In genomic region chr1:154847891-154848290, GRCh38 we compare ENCODE assay signal across 14 cellular contexts. TPM values are rescaled to one million over a fixed set of nuclear protein-coding genes. Genes with fewer than 3 reads are reported as not detected.
A peak's percentile ranks its signal among the peaks of the same experiment; 100 is the strongest.
DNase-seq lines count a peak whose midpoint lies in the region; ATAC-seq, FAIRE-seq and TF ChIP-seq lines count a peak whose summit lies in the region.
"Had no signal": no experiment of that assay in that cellular context is flagged by ENCODE, and none has a peak within 500 bp of the region (broad histone marks: within the 10 kb centered on the region; RNA-seq: fewer than 3 reads in every experiment).

No MANE protein-coding gene starts in this region.

- FAIRE-seq in HepG2 (lab: Jason Lieb, UNC), result no peak
- FAIRE-seq: GM12892, islet of Langerhans had no signal

- peak overlapping the region in 49 of 59 donors; percentile 1 to 84 (median 57) for H3K27ac ChIP-seq in dorsolateral prefrontal cortex
- H3K27ac ChIP-seq in HepG2 (ENCODE audit: extremely low read length, insufficient read depth, low read length), result no peak overlapping the region

- no peak overlapping the region for H3K9ac ChIP-seq in HepG2 (ENCODE audit: insufficient read depth, low read depth, low read length)

- in situ Hi-C loops in HepG2 (cut with HindIII; ENCODE audit: extremely low pct_ligation_motif_present, low pct_unique_long_range_greater_than_20kb), result no loop called here

- ATAC-seq in HepG2 (no peak), sciatic nerve (no peak)
- ATAC-seq: naive thymus-derived CD8-positive, alpha-beta T cell had no signal

- H3K9me3 ChIP-seq in HepG2 (ENCODE audit: low read length), result no peaks in the 10 kb centered on the region
- H3K9me3 ChIP-seq: Caco-2 had no signal

- H3K4me1 ChIP-seq in HepG2 (ENCODE audit: insufficient read depth, low read length), result no peaks in the 10 kb centered on the region
- H3K4me1 ChIP-seq: Caco-2 had no signal

- intact Hi-C loops in dorsolateral prefrontal cortex (cut with DNase I), result loop anchor here in 1 of 2 donors (1.0 kb wide), 1 partner anchor 22 kb away; the partner anchor contains the start of gene KCNN3
- intact Hi-C loops in HepG2 (cut with micrococcal nuclease; ENCODE audit: unreplicated experiment), result no loop called here
- intact Hi-C loops in sciatic nerve (cut with DNase I), result no loop called here

- H3K27me3 ChIP-seq in dorsolateral prefrontal cortex, result no peaks in the 10 kb centered on the region
- H3K27me3 ChIP-seq in HepG2 (ENCODE audit: control insufficient read depth in 1 of 2, insufficient read depth in 2 of 2, low read length in 2 of 2), result peaks cover 4 to 56% of the 10 kb centered on the region in 2 experiments; a peak in 4 of 5 replicates

- peak overlapping the region in 49 of 59 donors; percentile 7 to 61 (median 34) for H3K4me3 ChIP-seq in dorsolateral prefrontal cortex
- H3K4me3 ChIP-seq in retinal pigment epithelial cell (ENCODE audit: low read length), result no peak overlapping the region
- no peak overlapping the region for H3K4me3 ChIP-seq in HepG2 (replicated peaks in 1 of 3; ENCODE audit: insufficient read depth in 1 of 3, low read depth in 2 of 3, low read length in 3 of 3)

- POLR2A ChIA-PET in HepG2 (lab: Yijun Ruan, JAX), result no interaction called here

- H3K36me3 ChIP-seq in HepG2 (replicated peaks in 1 of 2; ENCODE audit: control insufficient read depth in 1 of 2, insufficient read depth in 2 of 2, low read length in 2 of 2), result no peaks in the 10 kb centered on the region

- CTCF ChIA-PET in HepG2 (lab: Yijun Ruan, JAX; ENCODE audit: low intra/inter-chr PET ratio, low total read pairs), result no interaction called here

- no peaks in the 10 kb centered on the region for H4K20me1 ChIP-seq in HepG2 (ENCODE audit: insufficient read depth, low read length)

- no peak for TF ChIP-seq RAD21 in HepG2 (CRISPR knock-in tag; IDR thresholded peaks at IDR 0.05)

- no peaks in the 10 kb centered on the region for H3K79me2 ChIP-seq in HepG2 (ENCODE audit: insufficient read depth, low read length)

- no TSS peak for BruUV-seq in HepG2 (replicated peaks; lab: Mats Ljungman, UMichigan)

- WGBS in HepG2 (ENCODE audit: low lambda C conversion rate), result 3% methylated on average over 6 of the region's 13 CpGs

- no peak for TF ChIP-seq EP300 in HepG2 (IDR thresholded peaks at IDR 0.05; ENCODE audit: low read depth in 2 of 2, low read length in 2 of 2)
- no peak for TF ChIP-seq EP300 in HepG2 (CRISPR knock-in tag; IDR thresholded peaks at IDR 0.05; ENCODE audit: borderline replicate concordance)

- no peak for TF ChIP-seq POLR2A in HepG2 (IDR thresholded peaks at IDR 0.05; ENCODE audit: insufficient read depth in 1 of 2, low read depth in 2 of 2, low read length in 2 of 2)

- no peak overlapping the region for H3K4me2 ChIP-seq in HepG2 (ENCODE audit: low read depth, low read length)

- no peak overlapping the region for H2AFZ ChIP-seq in HepG2 (ENCODE audit: low read length)

- peak; percentile 28 for DNase-seq in EH (ENCODE audit: low read depth)
- DNase-seq in NCI-H2171 treated with DMSO at 0.1 percent for 48 hours (lab: John Stamatoyannopoulos, UW), result peak; percentile 95
- DNase-seq in dorsolateral prefrontal cortex, result peak; percentile 68 to 86 (median 82)
- DNase-seq in retinal pigment epithelial cell (ENCODE audit: low read depth), result peak; percentile 30
- DNase-seq in GOT3 (lab: John Stamatoyannopoulos, UW), result no peak
- DNase-seq in NCI-H526 (lab: John Stamatoyannopoulos, UW), result no peak
- no peak for DNase-seq in HepG2 (ENCODE audit: low spot score)
- no peak for DNase-seq in sciatic nerve (ENCODE audit: low spot score)
- DNase-seq: activated CD4-positive, CD25-positive, alpha-beta regulatory T cell; Caco-2; naive thymus-derived CD8-positive, alpha-beta T cell had no signal

- TF ChIP-seq CTCF in dorsolateral prefrontal cortex (IDR thresholded peaks at IDR 0.05 in 54 of 56, conservative IDR thresholded peaks at IDR 0.05 in 2 of 56; ENCODE audit: low read depth in 1 of 56, partially characterized antibody in 56 of 56) (no peak), retinal pigment epithelial cell (conservative IDR thresholded peaks at IDR 0.05; ENCODE audit: low read depth, low read length) (no peak), HepG2 (CRISPR knock-in tag; IDR thresholded peaks at IDR 0.05) (no peak)

TF ChIP-seq in HepG2, 621 proteins besides CTCF, POLR2A, EP300 and RAD21:
- no peak for TF ChIP-seq ZNF780A (CRISPR knock-in tag; IDR thresholded peaks at IDR 0.05)
- TF ChIP-seq ZNF407 (CRISPR knock-in tag; IDR thresholded peaks at IDR 0.05; ENCODE audit: not compliant biosample characterization), result no peak

RNA-seq across cellular contexts. Expression of gene KCNN3, which starts 22.2 kb away (rescaled TPM):
- total RNA-seq in dorsolateral prefrontal cortex (10 to 100 TPM; 14.9 to 97.0 (median 32.4) TPM), HepG2 (2016; rRNA removed; fragmentation: Illumina TruSeq; extraction: Trizol) (not detected in 2 replicates), sciatic nerve (1.8 TPM)
- not detected in 2 replicates for total RNA-seq in HepG2 (2016; cell fraction: cytosol; rRNA removed; fragmentation: Illumina TruSeq; extraction: Trizol; ENCODE audit: low read depth)
- total RNA-seq in HepG2 (2016; cell fraction: insoluble cytoplasmic fraction; rRNA removed; fragmentation: Illumina TruSeq; extraction: Trizol), result not detected in 2 replicates
- total RNA-seq in HepG2 (2016; cell fraction: membrane; rRNA removed; fragmentation: Illumina TruSeq; extraction: Trizol), result not detected in 2 replicates
- not detected in 2 replicates for total RNA-seq in HepG2 (2016; cell fraction: nucleus; rRNA removed; fragmentation: Illumina TruSeq; extraction: Trizol)
- 0.01 TPM in 1 of 2 replicates, not detected in the other for polyA plus RNA-seq in HepG2 (2011; rRNA removed)
- 0.04 TPM in 1 of 2 replicates, not detected in the other for polyA plus RNA-seq in HepG2 (2011; cell fraction: cytosol; rRNA removed)
- 0.03 TPM in 1 of 2 replicates, not detected in the other for polyA plus RNA-seq in HepG2 (2011; cell fraction: nucleus; rRNA removed)
- polyA plus RNA-seq in HepG2 (2012), result not detected in 2 replicates
- polyA plus RNA-seq in HepG2 (2016; cell fraction: cytosol; fragmentation: Illumina TruSeq; extraction: Trizol; ENCODE audit: low read depth), result not detected in 2 replicates
- not detected in 2 replicates for polyA plus RNA-seq in HepG2 (2016; cell fraction: insoluble cytoplasmic fraction; fragmentation: Illumina TruSeq; extraction: Trizol; ENCODE audit: low read depth)
- polyA plus RNA-seq in HepG2 (2016; cell fraction: membrane; fragmentation: Illumina TruSeq; extraction: Trizol; ENCODE audit: low read depth), result not detected in 2 replicates
- not detected in 2 replicates for polyA plus RNA-seq in HepG2 (2016; cell fraction: nucleus; fragmentation: Illumina TruSeq; extraction: Trizol; ENCODE audit: insufficient read depth, low read depth)
- not detected in 2 replicates for polyA minus RNA-seq in HepG2 (2011; rRNA and poly(A)+ RNA removed; ENCODE audit: low replicate concordance)
- not detected in 2 replicates for polyA minus RNA-seq in HepG2 (2011; cell fraction: cytosol; rRNA and poly(A)+ RNA removed)
- polyA minus RNA-seq in HepG2 (2011; cell fraction: nucleus; rRNA and poly(A)+ RNA removed), result not detected in 2 replicates
- total RNA-seq: fibroblast of lung had no signal
- polyA plus RNA-seq: fibroblast of lung; naive thymus-derived CD8-positive, alpha-beta T cell had no signal

Comparison
In these comparisons a context has a peak if more than half of its experiments do, and no peak if none do; other contexts are left out.
1. DNase-seq: peak in EH (single experiment), NCI-H2171 treated with DMSO at 0.1 percent for 48 hours (single experiment), dorsolateral prefrontal cortex (10 of 10) and retinal pigment epithelial cell (single experiment); none in GOT3 (single experiment), NCI-H526 (0 of 2), HepG2 (single experiment) and sciatic nerve (single experiment).
2. H3K4me3 ChIP-seq: peak in dorsolateral prefrontal cortex (49 of 59); none in retinal pigment epithelial cell (single experiment) and HepG2 (0 of 3).